Comparison of ENCODE assay signal across 23 cellular contexts in genomic region chr17:74916851-74917199, GRCh38. TPM values are rescaled to one million over a fixed set of nuclear protein-coding genes. Genes with fewer than 3 reads are reported as not detected.
"Had no signal": no experiment of that assay in that cellular context is flagged by ENCODE, and none has a peak within 500 bp of the region (broad histone marks: within the 10 kb centered on the region; RNA-seq: fewer than 3 reads in every experiment).

No MANE protein-coding gene starts in this region.

- H3K36me3 ChIP-seq: adrenal gland, Peyer's patch, SJSA1 had no signal

- H3K4me2 ChIP-seq: KMS-11 had no signal

- DNase-seq: activated CD4-positive, alpha-beta T cell treated with anti-CD3 and anti-CD28 coated beads for 48 hours; activated CD4-positive, alpha-beta T cell treated with anti-CD3 and anti-CD28 coated beads, Interleukin-2, amount 50 U/mL, for 4 hours; activated CD4-positive, CD25-positive, alpha-beta regulatory T cell treated with anti-CD3 and anti-CD28 coated beads, Interleukin-2, amount 50 U/mL, for 72 hours; activated CD8-positive, alpha-beta memory T cell treated with anti-CD3 and anti-CD28 coated beads, Interleukin-2, amount 50 U/mL, for 48 hours; activated CD8-positive, alpha-beta T cell treated with anti-CD3 and anti-CD28 coated beads, Interleukin-2, amount 10 ng/mL, durations not matched to agents 7 days and 5 days; activated naive CD4-positive, alpha-beta T cell treated with anti-CD3 and anti-CD28 coated beads, Interleukin-2, amount 50 U/mL, for 16 hours; activated naive CD8-positive, alpha-beta T cell treated with anti-CD3 and anti-CD28 coated beads, Interleukin-2, amount 10 ng/mL, durations not matched to agents 7 days and 5 days; activated T-cell treated with anti-CD3 and anti-CD28 coated beads, Interleukin-2, amount 50 U/mL, for 1 hour; anterior cingulate cortex; caudate nucleus; NCI-H1092 treated with DMSO at 0.1 percent for 48 hours; NCI-H1417 treated with DMSO at 0.1 percent for 48 hours; NCI-H1694 treated with DMSO at 0.1 percent for 48 hours; NCI-H2029 treated with DMSO at 0.1 percent for 48 hours; NCI-H446; Peyer's patch; Right ventricle myocardium superior had no signal

- H3K27me3 ChIP-seq: adrenal gland, Peyer's patch had no signal

- H3K4me1 ChIP-seq: adrenal gland, Peyer's patch had no signal

- H3K9ac ChIP-seq: KMS-11 had no signal

- H3K27ac ChIP-seq: adrenal gland, KMS-11, Peyer's patch, RWPE1, SJSA1 had no signal

- H3K9me3 ChIP-seq: adrenal gland, Peyer's patch had no signal

- ATAC-seq: activated CD8-positive, alpha-beta T cell treated with anti-CD3 and anti-CD28 coated beads, Interleukin-2, amount 10 ng/mL, durations not matched to agents 7 days and 5 days; SK-N-SH treated with all-trans-retinoic acid at 6 μM for 48 hours had no signal

- H3K4me3 ChIP-seq: adrenal gland, Peyer's patch, SJSA1 had no signal

RNA-seq across cellular contexts. Expression of gene USH1G, which starts 6.2 kb away (rescaled TPM):
- total RNA-seq: activated CD8-positive, alpha-beta T cell treated with anti-CD3 and anti-CD28 coated beads, Interleukin-2, amount 10 ng/mL, durations not matched to agents 7 days and 5 days; activated naive CD8-positive, alpha-beta T cell treated with anti-CD3 and anti-CD28 coated beads, Interleukin-2, amount 10 ng/mL, durations not matched to agents 7 days and 5 days; MCF 10A; Right ventricle myocardium superior; SJSA1 had no signal

RNA-seq across cellular contexts. Expression of gene OTOP2, which starts 7.2 kb away (rescaled TPM):
- total RNA-seq: activated CD8-positive, alpha-beta T cell treated with anti-CD3 and anti-CD28 coated beads, Interleukin-2, amount 10 ng/mL, durations not matched to agents 7 days and 5 days; activated naive CD8-positive, alpha-beta T cell treated with anti-CD3 and anti-CD28 coated beads, Interleukin-2, amount 10 ng/mL, durations not matched to agents 7 days and 5 days; adrenal gland; MCF 10A; Right ventricle myocardium superior; SJSA1 had no signal

RNA-seq across cellular contexts. Expression of gene OTOP3, which starts 18.9 kb away (rescaled TPM):
- total RNA-seq: activated CD8-positive, alpha-beta T cell treated with anti-CD3 and anti-CD28 coated beads, Interleukin-2, amount 10 ng/mL, durations not matched to agents 7 days and 5 days; activated naive CD8-positive, alpha-beta T cell treated with anti-CD3 and anti-CD28 coated beads, Interleukin-2, amount 10 ng/mL, durations not matched to agents 7 days and 5 days; adrenal gland; MCF 10A; Right ventricle myocardium superior; SJSA1 had no signal
- polyA plus RNA-seq: adrenal gland had no signal

RNA-seq across cellular contexts. Expression of gene FADS6, which starts 23.4 kb away (rescaled TPM):
- total RNA-seq: activated CD8-positive, alpha-beta T cell treated with anti-CD3 and anti-CD28 coated beads, Interleukin-2, amount 10 ng/mL, durations not matched to agents 7 days and 5 days; activated naive CD8-positive, alpha-beta T cell treated with anti-CD3 and anti-CD28 coated beads, Interleukin-2, amount 10 ng/mL, durations not matched to agents 7 days and 5 days; MCF 10A; Right ventricle myocardium superior; SJSA1 had no signal
